In the genomic region with DNA sequence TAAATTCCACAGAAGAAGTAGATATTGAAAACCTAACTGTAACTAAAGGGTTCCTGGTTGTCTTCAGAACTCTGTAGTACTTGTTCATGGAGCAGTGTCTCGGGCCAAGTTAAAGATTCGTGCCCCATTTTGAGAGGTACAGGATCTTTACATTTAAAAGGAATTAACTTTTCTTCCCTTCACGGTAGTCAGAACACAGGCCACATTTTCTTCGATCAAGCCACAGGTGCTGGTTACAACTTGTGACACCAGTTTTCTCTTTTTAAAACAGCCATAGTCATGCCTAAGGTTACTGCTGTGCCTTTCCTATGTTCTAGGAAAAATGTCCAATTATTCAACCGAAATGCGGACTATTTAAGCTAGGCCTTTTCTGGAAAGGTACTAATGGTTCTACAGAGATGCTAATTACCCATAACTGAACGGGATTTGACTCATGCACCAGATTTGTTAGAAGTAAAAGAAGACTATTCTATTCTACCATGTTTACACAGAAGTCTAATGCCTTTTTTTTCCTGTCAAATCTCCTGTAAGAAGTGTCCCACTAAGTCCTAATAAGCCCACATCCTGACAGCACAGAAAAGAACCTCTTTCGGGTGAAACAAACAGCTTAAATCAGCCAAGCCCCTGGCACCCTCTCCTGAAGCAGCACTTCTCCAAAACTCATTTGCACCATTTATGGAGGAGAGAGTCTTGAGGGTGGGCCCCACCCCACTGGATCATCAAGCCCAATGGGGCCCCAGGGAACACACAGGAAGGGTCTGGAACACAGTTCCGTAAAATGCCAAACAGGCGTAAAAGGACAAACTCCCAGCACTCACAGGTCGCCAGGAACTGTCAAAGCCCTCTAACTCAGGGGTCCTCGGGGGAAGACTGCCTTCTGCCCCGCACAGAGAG, we compare ENCODE assay signal across 1 cellular context.
A peak's percentile ranks its signal among the peaks of the same experiment; 100 is the strongest.
TF ChIP-seq lines count a peak whose summit lies in the region.

No MANE protein-coding gene starts in this region.

TF ChIP-seq in HepG2, 621 proteins besides CTCF, POLR2A, EP300 and RAD21 (continued from another document):
- TF ChIP-seq SATB2 (CRISPR knock-in tag; IDR thresholded peaks at IDR 0.05): no peak
- peak; percentile 93 for TF ChIP-seq ZNF121 (CRISPR knock-in tag; IDR thresholded peaks at IDR 0.05)
